ENCODE assay signal across 1 cellular context in genomic region chr6:31493875-31494694, GRCh38.
TF ChIP-seq lines count a peak whose summit lies in the region.

No MANE protein-coding gene starts in this region.

TF ChIP-seq in HepG2, 621 proteins besides CTCF, POLR2A, EP300 and RAD21 (continues in another document):
- TF ChIP-seq TERF1 (CRISPR knock-in tag; IDR thresholded peaks at IDR 0.05): no peak
- TF ChIP-seq SOX13 (IDR thresholded peaks at IDR 0.05): no peak
- no peak for TF ChIP-seq SOX13 (CRISPR knock-in tag; conservative IDR thresholded peaks at IDR 0.05 in 1 of 2, IDR thresholded peaks at IDR 0.05 in 1 of 2)
- TF ChIP-seq ZBTB20 (CRISPR knock-in tag; IDR thresholded peaks at IDR 0.05; ENCODE audit: borderline replicate concordance, low read depth): no peak
- no peak for TF ChIP-seq ZBTB46 (CRISPR knock-in tag; IDR thresholded peaks at IDR 0.05; ENCODE audit: borderline replicate concordance)
- no peak for TF ChIP-seq PAX8 (CRISPR knock-in tag; IDR thresholded peaks at IDR 0.05; ENCODE audit: borderline replicate concordance)
- TF ChIP-seq HNRNPUL1 (IDR thresholded peaks at IDR 0.05; ENCODE audit: low read depth, low read length): no peak
- TF ChIP-seq MTF2 (CRISPR knock-in tag; IDR thresholded peaks at IDR 0.05; ENCODE audit: borderline replicate concordance): no peak; the same call in 1 of the 2 replicates
- TF ChIP-seq ZNF597 (CRISPR knock-in tag; IDR thresholded peaks at IDR 0.05): no peak
- TF ChIP-seq MZF1 (CRISPR knock-in tag; IDR thresholded peaks at IDR 0.05; ENCODE audit: borderline replicate concordance): no peak
- TF ChIP-seq AHR (CRISPR knock-in tag; IDR thresholded peaks at IDR 0.05): no peak
- TF ChIP-seq HMGXB3 (CRISPR knock-in tag; IDR thresholded peaks at IDR 0.05; ENCODE audit: borderline replicate concordance): 0 out of 2 replicates have a peak, but pooled peaks have one; percentile 14
- TF ChIP-seq GATAD1 (CRISPR knock-in tag; IDR thresholded peaks at IDR 0.05): peak; percentile 44; the same call in 1 of the 2 replicates
- TF ChIP-seq, protein P1, sequence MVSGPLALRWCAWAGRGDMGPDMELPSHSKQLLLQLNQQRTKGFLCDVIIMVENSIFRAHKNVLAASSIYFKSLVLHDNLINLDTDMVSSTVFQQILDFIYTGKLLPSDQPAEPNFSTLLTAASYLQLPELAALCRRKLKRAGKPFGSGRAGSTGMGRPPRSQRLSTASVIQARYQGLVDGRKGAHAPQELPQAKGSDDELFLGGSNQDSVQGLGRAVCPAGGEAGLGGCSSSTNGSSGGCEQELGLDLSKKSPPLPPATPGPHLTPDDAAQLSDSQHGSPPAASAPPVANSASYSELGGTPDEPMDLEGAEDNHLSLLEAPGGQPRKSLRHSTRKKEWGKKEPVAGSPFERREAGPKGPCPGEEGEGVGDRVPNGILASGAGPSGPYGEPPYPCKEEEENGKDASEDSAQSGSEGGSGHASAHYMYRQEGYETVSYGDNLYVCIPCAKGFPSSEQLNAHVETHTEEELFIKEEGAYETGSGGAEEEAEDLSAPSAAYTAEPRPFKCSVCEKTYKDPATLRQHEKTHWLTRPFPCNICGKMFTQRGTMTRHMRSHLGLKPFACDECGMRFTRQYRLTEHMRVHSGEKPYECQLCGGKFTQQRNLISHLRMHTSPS (CRISPR knock-in tag; IDR thresholded peaks at IDR 0.05; ENCODE audit: low read depth): no peak
- TF ChIP-seq MTERF4 (CRISPR knock-in tag; IDR thresholded peaks at IDR 0.05): no peak
- TF ChIP-seq ZNF770 (CRISPR knock-in tag; IDR thresholded peaks at IDR 0.05): no peak
- TF ChIP-seq ZNF644 (CRISPR knock-in tag; IDR thresholded peaks at IDR 0.05; ENCODE audit: low read depth): no peak
- no peak for TF ChIP-seq ZBTB38 (CRISPR knock-in tag; IDR thresholded peaks at IDR 0.05)
- no peak for TF ChIP-seq SMYD3 (CRISPR knock-in tag; IDR thresholded peaks at IDR 0.05)
- no peak for TF ChIP-seq ZKSCAN1 (IDR thresholded peaks at IDR 0.05; ENCODE audit: low read length)
- no peak for TF ChIP-seq ZNF567 (CRISPR knock-in tag; IDR thresholded peaks at IDR 0.05; ENCODE audit: borderline replicate concordance)
- TF ChIP-seq ZNF503 (CRISPR knock-in tag; IDR thresholded peaks at IDR 0.05): no peak
- TF ChIP-seq PCBP1 (IDR thresholded peaks at IDR 0.05; ENCODE audit: borderline replicate concordance, low read depth, low read length): no peak
- TF ChIP-seq HNRNPL (IDR thresholded peaks at IDR 0.05; ENCODE audit: low read depth, low read length): no peak
- TF ChIP-seq TBP (CRISPR knock-in tag; IDR thresholded peaks at IDR 0.05): no peak
- TF ChIP-seq SCMH1 (CRISPR knock-in tag; IDR thresholded peaks at IDR 0.05; ENCODE audit: borderline replicate concordance): no peak
- TF ChIP-seq, protein P2, sequence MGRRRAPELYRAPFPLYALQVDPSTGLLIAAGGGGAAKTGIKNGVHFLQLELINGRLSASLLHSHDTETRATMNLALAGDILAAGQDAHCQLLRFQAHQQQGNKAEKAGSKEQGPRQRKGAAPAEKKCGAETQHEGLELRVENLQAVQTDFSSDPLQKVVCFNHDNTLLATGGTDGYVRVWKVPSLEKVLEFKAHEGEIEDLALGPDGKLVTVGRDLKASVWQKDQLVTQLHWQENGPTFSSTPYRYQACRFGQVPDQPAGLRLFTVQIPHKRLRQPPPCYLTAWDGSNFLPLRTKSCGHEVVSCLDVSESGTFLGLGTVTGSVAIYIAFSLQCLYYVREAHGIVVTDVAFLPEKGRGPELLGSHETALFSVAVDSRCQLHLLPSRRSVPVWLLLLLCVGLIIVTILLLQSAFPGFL (CRISPR knock-in tag; IDR thresholded peaks at IDR 0.05): no peak
- TF ChIP-seq, protein P3, sequence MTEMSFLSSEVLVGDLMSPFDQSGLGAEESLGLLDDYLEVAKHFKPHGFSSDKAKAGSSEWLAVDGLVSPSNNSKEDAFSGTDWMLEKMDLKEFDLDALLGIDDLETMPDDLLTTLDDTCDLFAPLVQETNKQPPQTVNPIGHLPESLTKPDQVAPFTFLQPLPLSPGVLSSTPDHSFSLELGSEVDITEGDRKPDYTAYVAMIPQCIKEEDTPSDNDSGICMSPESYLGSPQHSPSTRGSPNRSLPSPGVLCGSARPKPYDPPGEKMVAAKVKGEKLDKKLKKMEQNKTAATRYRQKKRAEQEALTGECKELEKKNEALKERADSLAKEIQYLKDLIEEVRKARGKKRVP (CRISPR knock-in tag; IDR thresholded peaks at IDR 0.05): no peak
- 0 out of 2 replicates have a peak, but pooled peaks have one; percentile 25 for TF ChIP-seq THAP11 (CRISPR knock-in tag; IDR thresholded peaks at IDR 0.05)
- no peak for TF ChIP-seq ZMYM3 (CRISPR knock-in tag; IDR thresholded peaks at IDR 0.05)
- TF ChIP-seq IKZF1 (IDR thresholded peaks at IDR 0.05): no peak
- no peak for TF ChIP-seq ZNF672 (CRISPR knock-in tag; IDR thresholded peaks at IDR 0.05)
- TF ChIP-seq MXD3 (CRISPR knock-in tag; IDR thresholded peaks at IDR 0.05): 0 out of 2 replicates have a peak, but pooled peaks have one; percentile 15
- peak; percentile 78; the same call in 1 of the 2 replicates for TF ChIP-seq ZNF564 (CRISPR knock-in tag; IDR thresholded peaks at IDR 0.05)
- no peak for TF ChIP-seq CHD4 (IDR thresholded peaks at IDR 0.05; ENCODE audit: borderline replicate concordance, low read length)
- TF ChIP-seq NFKBIZ (CRISPR knock-in tag; IDR thresholded peaks at IDR 0.05): no peak
- TF ChIP-seq NFATC3 (CRISPR knock-in tag; IDR thresholded peaks at IDR 0.05): no peak
- TF ChIP-seq, protein P4, sequence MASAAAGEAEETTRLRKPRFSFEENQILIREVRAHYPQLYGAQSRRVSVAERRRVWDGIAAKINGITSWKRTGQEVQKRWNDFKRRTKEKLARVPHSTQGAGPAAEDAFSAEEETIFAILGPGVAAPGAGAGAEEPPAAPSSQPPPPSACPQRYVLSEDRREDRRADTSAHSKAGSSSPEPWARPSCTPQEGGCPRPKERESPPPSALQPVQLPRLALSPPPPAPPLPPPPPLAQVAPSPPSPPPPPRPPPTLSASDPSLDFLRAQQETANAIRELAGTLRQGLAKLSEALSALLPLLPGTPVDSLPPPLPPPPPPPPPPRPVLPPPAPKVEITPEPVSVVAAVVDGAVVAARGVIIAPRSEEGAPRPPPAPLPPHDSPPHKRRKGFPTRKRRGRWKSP (CRISPR knock-in tag; IDR thresholded peaks at IDR 0.05): no peak
- TF ChIP-seq ADNP (CRISPR knock-in tag; IDR thresholded peaks at IDR 0.05): 0 out of 2 replicates have a peak, but pooled peaks have one; percentile 5
- TF ChIP-seq E2F5 (CRISPR knock-in tag; conservative IDR thresholded peaks at IDR 0.05): no peak
- no peak for TF ChIP-seq MAZ (IDR thresholded peaks at IDR 0.05; ENCODE audit: borderline replicate concordance, low read depth, low read length)
- TF ChIP-seq MAZ (CRISPR knock-in tag; IDR thresholded peaks at IDR 0.05; ENCODE audit: low read depth): no peak; the same call in 1 of the 2 replicates
- no peak for TF ChIP-seq MXD4 (CRISPR knock-in tag; IDR thresholded peaks at IDR 0.05)
